11 cellular contexts compared by ENCODE assay signal in the genomic region with DNA sequence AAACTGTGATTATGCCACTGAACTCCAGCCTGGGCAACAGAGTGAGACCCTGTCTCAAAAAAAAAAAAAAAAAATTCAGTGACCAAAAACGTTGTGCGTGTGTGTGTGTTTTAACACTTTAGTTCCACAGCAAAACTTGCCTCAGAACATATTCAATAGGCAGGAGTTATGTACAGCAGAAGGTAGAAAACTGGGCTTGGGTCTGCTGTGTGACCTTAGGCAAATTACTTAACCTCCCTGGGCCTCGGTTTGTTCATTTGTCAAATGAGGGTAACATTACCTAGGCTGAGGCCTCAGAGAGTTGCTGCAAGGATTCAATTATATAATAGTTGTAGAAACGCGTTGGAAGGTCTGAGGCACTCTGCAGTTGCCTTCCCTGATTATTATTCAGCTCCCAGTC. TPM values are rescaled to one million over a fixed set of nuclear protein-coding genes. Genes with fewer than 3 reads are reported as not detected.
DNase-seq lines count a peak whose midpoint lies in the region; ATAC-seq, FAIRE-seq and TF ChIP-seq lines count a peak whose summit lies in the region.
"Had no signal": no experiment of that assay in that cellular context is flagged by ENCODE, and none has a peak within 500 bp of the region (broad histone marks: within the 10 kb centered on the region; RNA-seq: fewer than 3 reads in every experiment).

No MANE protein-coding gene starts in this region.

- no peak overlapping the region for H3K4me3 Mint-ChIP-seq in natural killer cell treated with Interleukin-12 subunit alpha and Interleukin-12 subunit beta and Interleukin-15 and Interleukin-18, amount 100 ng/mL, for 72 hours
- H3K4me3 Mint-ChIP-seq: activated T-cell treated with anti-CD3 and anti-CD28 coated beads, Interleukin-2, amount 50 U/mL, for 4 hours; naive B cell had no signal

- H3K9ac ChIP-seq in colonic mucosa (ENCODE audit: low read depth in 2 of 2, low read length in 2 of 2): no peak overlapping the region

- TF ChIP-seq CTCF in AG04450 (IDR thresholded peaks at IDR 0.05; ENCODE audit: low read depth, low read length) (no peak), WI38 (IDR thresholded peaks at IDR 0.05; ENCODE audit: low read depth, low read length) (no peak), foreskin keratinocyte (conservative IDR thresholded peaks at IDR 0.05) (no peak), ovary (IDR thresholded peaks at IDR 0.05) (no peak), colonic mucosa (IDR thresholded peaks at IDR 0.05) (no peak)

- H3K4me3 ChIP-seq in AG04450 (ENCODE audit: low read depth, low read length) (peak overlapping the region; percentile 48), WI38 (ENCODE audit: low read depth, low read length) (peak overlapping the region; percentile 32), ovary (peak overlapping the region; percentile 30), colonic mucosa (no peak overlapping the region)

- POLR2A ChIA-PET in AG04450 (lab: Yijun Ruan, JAX): no interaction called here

- H3K36me3 Mint-ChIP-seq in natural killer cell treated with Interleukin-12 subunit alpha and Interleukin-12 subunit beta and Interleukin-15 and Interleukin-18, amount 100 ng/mL, for 72 hours: no peaks in the 10 kb centered on the region
- H3K36me3 Mint-ChIP-seq: naive B cell had no signal

- H3K27ac ChIP-seq in AG04450 (ENCODE audit: low read depth, low read length) (peak overlapping the region; percentile 81), foreskin keratinocyte (peak overlapping the region; percentile 5), ovary (peak overlapping the region; percentile 59 to 81), colonic mucosa (no peak overlapping the region)

- intact Hi-C loops in ovary (cut with DNase I): no loop called here
- intact Hi-C loops in colonic mucosa (cut with DNase I): no loop called here

- no peak overlapping the region for H3K27ac Mint-ChIP-seq in natural killer cell treated with Interleukin-12 subunit alpha and Interleukin-12 subunit beta and Interleukin-15 and Interleukin-18, amount 100 ng/mL, for 72 hours
- H3K27ac Mint-ChIP-seq: naive B cell had no signal

- TF ChIP-seq POLR2A in ovary (IDR thresholded peaks at IDR 0.05): no peak

- CTCF ChIA-PET in AG04450 (lab: Charles Lee): interaction anchor here (0.7 to 1.1 kb wide), 2 partner anchors 11 to 186 kb away, joined by 4 read pairs; partner anchors contain the start of gene SCG2

- no peak for ATAC-seq in foreskin keratinocyte
- ATAC-seq in natural killer cell treated with Interleukin-12 subunit alpha and Interleukin-12 subunit beta and Interleukin-15 and Interleukin-18, amount 100 ng/mL, for 72 hours: no peak
- ATAC-seq: activated T-cell treated with anti-CD3 and anti-CD28 coated beads, Interleukin-2, amount 50 U/mL, for 4 hours had no signal

- no peaks in the 10 kb centered on the region for H3K36me3 ChIP-seq in ovary
- no peaks in the 10 kb centered on the region for H3K36me3 ChIP-seq in colonic mucosa

- TF ChIP-seq EP300 in ovary (IDR thresholded peaks at IDR 0.05): no peak

- H3K4me1 ChIP-seq in foreskin keratinocyte (no peaks in the 10 kb centered on the region), ovary (ENCODE audit: insufficient read depth) (peaks cover 2% of the 10 kb centered on the region), colonic mucosa (no peaks in the 10 kb centered on the region)

- no peak for FAIRE-seq in frontal cortex (lab: Jason Lieb, UNC)

- peaks cover 4% of the 10 kb centered on the region for H3K9me3 Mint-ChIP-seq in natural killer cell treated with Interleukin-12 subunit alpha and Interleukin-12 subunit beta and Interleukin-15 and Interleukin-18, amount 100 ng/mL, for 72 hours
- H3K9me3 Mint-ChIP-seq: activated T-cell treated with anti-CD3 and anti-CD28 coated beads, Interleukin-2, amount 50 U/mL, for 4 hours had no signal

- WGBS in ovary, 3 donors: 19 to 24% (median 23%) methylated on average over 5 of the region's 5 CpGs

- DNase-seq in AG04450 (ENCODE audit: low read depth, low spot score) (no peak), foreskin keratinocyte (no peak), ovary (no peak), colonic mucosa (no peak), NCI-H128 (lab: John Stamatoyannopoulos, UW; ENCODE audit: unreplicated experiment) (no peak), frontal cortex (ENCODE audit: low spot score in 2 of 2) (no peak)
- DNase-seq in natural killer cell treated with Interleukin-12 subunit alpha and Interleukin-12 subunit beta and Interleukin-15 and Interleukin-18, amount 100 ng/mL, for 72 hours (ENCODE audit: low spot score): no peak
- DNase-seq: activated T-cell treated with anti-CD3 and anti-CD28 coated beads, Interleukin-2, amount 50 U/mL, for 4 hours; naive B cell; SIG-M5 had no signal

- peaks cover 0 to 4% of the 10 kb centered on the region in 2 donors for H3K4me1 Mint-ChIP-seq in natural killer cell treated with Interleukin-12 subunit alpha and Interleukin-12 subunit beta and Interleukin-15 and Interleukin-18, amount 100 ng/mL, for 72 hours (ENCODE audit: low read depth in 2 of 2)
- H3K4me1 Mint-ChIP-seq: naive B cell had no signal

- H3K9me3 ChIP-seq in AG04450 (ENCODE audit: control insufficient read depth, insufficient read depth, low read length) (no peaks in the 10 kb centered on the region), ovary (no peaks in the 10 kb centered on the region), colonic mucosa (no peaks in the 10 kb centered on the region)

- no peaks in the 10 kb centered on the region for H3K27me3 ChIP-seq in AG04450 (ENCODE audit: control insufficient read depth, insufficient read depth, low read length)
- H3K27me3 ChIP-seq in foreskin keratinocyte: no peaks in the 10 kb centered on the region
- H3K27me3 ChIP-seq in ovary: no peaks in the 10 kb centered on the region
- no peaks in the 10 kb centered on the region for H3K27me3 ChIP-seq in colonic mucosa

- H3K27me3 Mint-ChIP-seq in natural killer cell treated with Interleukin-12 subunit alpha and Interleukin-12 subunit beta and Interleukin-15 and Interleukin-18, amount 100 ng/mL, for 72 hours: peaks cover 24 to 48% of the 10 kb centered on the region in 2 donors

RNA-seq across cellular contexts. Expression of gene SCG2, which starts 10.3 kb away (rescaled TPM):
- polyA plus RNA-seq in AG04450 (2011; rRNA removed): 1.5 and 1.8 TPM in 2 replicates
- polyA minus RNA-seq in AG04450 (2011; rRNA and poly(A)+ RNA removed): 0.56 and 0.78 TPM in 2 replicates
- total RNA-seq in foreskin keratinocyte: 0.14 TPM in 1 of 2 replicates, not detected in the other
- polyA plus RNA-seq in foreskin keratinocyte: 0.02 and 0.06 TPM in 2 replicates
- total RNA-seq in ovary: 1 to 10 TPM in 4 of 7 donors, under 1 TPM in 3; 0.18 to 6.3 (median 2.6) TPM
- 1 to 10 TPM; 2.0 to 3.6 TPM for polyA plus RNA-seq in ovary
- total RNA-seq in colonic mucosa: 1 to 10 TPM; 2.9 to 4.1 TPM
- under 1 TPM in 1 of 2 donors, not detected in 1; 0.21 TPM for total RNA-seq in natural killer cell treated with Interleukin-12 subunit alpha and Interleukin-12 subunit beta and Interleukin-15 and Interleukin-18, amount 100 ng/mL, for 72 hours
- total RNA-seq in frontal cortex: 138 TPM
- total RNA-seq: activated T-cell treated with anti-CD3 and anti-CD28 coated beads, Interleukin-2, amount 50 U/mL, for 4 hours had no signal

Comparison
In these comparisons a context has a peak if more than half of its experiments do, and no peak if none do; other contexts are left out.
1. RNA of gene SCG2, which starts 10.3 kb away (total RNA-seq): 138 TPM in frontal cortex (single experiment); 2.9 to 4.1 TPM in colonic mucosa, 0.18 to 6.3 TPM in ovary, 0.21 TPM in natural killer cell treated with Interleukin-12 subunit alpha and Interleukin-12 subunit beta and Interleukin-15 and Interleukin-18, amount 100 ng/mL, for 72 hours and 0.14 TPM in foreskin keratinocyte; every median in the first group is over 10 times any median in the second.